28 cellular contexts compared by ENCODE assay signal in the genomic region with DNA sequence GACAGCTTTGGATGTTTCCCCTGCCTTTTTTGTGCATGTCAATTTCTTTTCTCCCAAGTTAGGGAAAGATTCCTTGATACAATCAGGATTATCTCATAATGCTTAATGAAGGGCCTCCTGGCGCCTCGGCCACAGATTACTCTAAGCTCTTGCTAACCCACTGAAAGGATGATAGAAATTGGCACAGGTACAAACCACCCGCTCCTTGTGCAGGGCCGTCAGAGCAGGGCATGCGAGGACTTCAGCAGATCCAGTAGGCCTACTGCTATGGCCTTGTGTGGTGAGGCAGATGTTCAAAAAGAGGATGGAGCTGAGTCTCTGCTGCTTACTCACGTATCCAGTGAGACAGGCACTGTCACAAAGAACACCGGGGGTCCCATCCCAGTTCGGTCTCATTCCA.
"Had no signal": no experiment of that assay in that cellular context is flagged by ENCODE, and none has a peak within 500 bp of the region (broad histone marks: within the 10 kb centered on the region; RNA-seq: fewer than 3 reads in every experiment).

No MANE protein-coding gene starts in this region.

- H3K27me3 ChIP-seq: right lobe of liver had no signal

- ATAC-seq: activated CD4-positive, alpha-beta T cell treated with anti-CD3 and anti-CD28 coated beads for 36 hours; activated naive CD4-positive, alpha-beta T cell treated with anti-CD3 and anti-CD28 coated beads, Interleukin-2, amount 50 U/mL, for 72 hours; activated T-cell treated with anti-CD3 and anti-CD28 coated beads, Interleukin-2, amount 50 U/mL, for 72 hours; esophagus mucosa; right lobe of liver; stimulated activated memory B cell treated with anti-CD40 and anti-IgM and Interleukin-4, amounts not matched to agents 10 μg/mL and 1 μg/mL and 100 μg/mL, for 72 hours; stimulated activated naive CD8-positive, alpha-beta T cell treated with anti-CD3 and anti-CD28 coated beads, Interleukin-15, amount 100 ng/mL, for 72 hours had no signal

- H3K9me3 Mint-ChIP-seq: activated naive CD4-positive, alpha-beta T cell treated with anti-CD3 and anti-CD28 coated beads, Interleukin-2, amount 50 U/mL, for 72 hours; activated T-cell treated with anti-CD3 and anti-CD28 coated beads, Interleukin-2, amount 50 U/mL, for 72 hours; central memory CD8-positive, alpha-beta T cell; dendritic cell treated with granulocyte-macrophage colony-stimulating factor and Interleukin-4, amounts not matched to agents 40 ng/mL and 50 ng/mL, for 4 days; endodermal cell; mesothelial cell of epicardium; naive B cell; nephron progenitor cell; stimulated activated memory B cell treated with anti-CD40 and anti-IgM and Interleukin-4, amounts not matched to agents 10 μg/mL and 1 μg/mL and 100 μg/mL, for 72 hours; stimulated activated naive CD8-positive, alpha-beta T cell treated with anti-CD3 and anti-CD28 coated beads, Interleukin-15, amount 100 ng/mL, for 72 hours; T-helper 2 cell treated with Interferon-gamma antibody and Interleukin-4, amounts not matched to agents 5 μg/mL and 100 μg/mL, for 36 hours had no signal

- H3K4me1 Mint-ChIP-seq: activated CD4-positive, alpha-beta T cell treated with anti-CD3 and anti-CD28 coated beads for 36 hours; central memory CD8-positive, alpha-beta T cell; endodermal cell had no signal

- H3K36me3 ChIP-seq: neutrophil, right lobe of liver, tibial artery had no signal

- H3K4me1 ChIP-seq: right lobe of liver, tibial artery had no signal

- H3K27ac ChIP-seq: neutrophil, right lobe of liver, skin epidermis, tibial artery had no signal

- H3K27ac Mint-ChIP-seq: activated CD4-positive, alpha-beta T cell treated with anti-CD3 and anti-CD28 coated beads for 36 hours; activated naive CD4-positive, alpha-beta T cell treated with anti-CD3 and anti-CD28 coated beads, Interleukin-2, amount 50 U/mL, for 72 hours; activated T-cell treated with anti-CD3 and anti-CD28 coated beads, Interleukin-2, amount 50 U/mL, for 72 hours; dendritic cell treated with granulocyte-macrophage colony-stimulating factor and Interleukin-4, amounts not matched to agents 40 ng/mL and 50 ng/mL, for 4 days; endodermal cell; mesothelial cell of epicardium; nephron progenitor cell; stimulated activated memory B cell treated with anti-CD40 and anti-IgM and Interleukin-4, amounts not matched to agents 10 μg/mL and 1 μg/mL and 100 μg/mL, for 72 hours; stimulated activated naive CD8-positive, alpha-beta T cell treated with anti-CD3 and anti-CD28 coated beads, Interleukin-15, amount 100 ng/mL, for 72 hours; T-helper 2 cell treated with Interferon-gamma antibody and Interleukin-4, amounts not matched to agents 5 μg/mL and 100 μg/mL, for 36 hours had no signal

- H3K9me3 ChIP-seq: neutrophil, right lobe of liver, tibial artery had no signal

- H3K36me3 Mint-ChIP-seq: activated naive CD4-positive, alpha-beta T cell treated with anti-CD3 and anti-CD28 coated beads, Interleukin-2, amount 50 U/mL, for 72 hours; mesothelial cell of epicardium; naive B cell; stimulated activated memory B cell treated with anti-CD40 and anti-IgM and Interleukin-4, amounts not matched to agents 10 μg/mL and 1 μg/mL and 100 μg/mL, for 72 hours had no signal

- H3K4me3 ChIP-seq: right lobe of liver, skin epidermis, tibial artery had no signal

- DNase-seq: activated CD4-positive, alpha-beta T cell treated with anti-CD3 and anti-CD28 coated beads for 36 hours; activated CD4-positive, alpha-beta T cell treated with anti-CD3 and anti-CD28 coated beads, Interleukin-2, amount 50 U/mL, for 4 hours; activated CD4-positive, CD25-positive, alpha-beta regulatory T cell; activated naive CD4-positive, alpha-beta T cell; activated T-cell treated with anti-CD3 and anti-CD28 coated beads for 4 hours; activated T-cell treated with anti-CD3 and anti-CD28 coated beads, Interleukin-2, amount 50 U/mL, for 72 hours; anterior cingulate cortex; endodermal cell; foreskin fibroblast; head of caudate nucleus; hippocampal formation; left cardiac atrium; mammary epithelial cell; naive B cell; nephron progenitor cell; right lobe of liver; stimulated activated CD4-positive, alpha-beta T cell treated with anti-CD3 and anti-CD28 coated beads, Interleukin-4, amount 100 ng/mL, for 24 hours; stimulated activated naive CD8-positive, alpha-beta T cell treated with anti-CD3 and anti-CD28 coated beads, Interleukin-15, amount 100 ng/mL, for 72 hours; tibial artery had no signal

- H3K4me3 Mint-ChIP-seq: activated CD4-positive, alpha-beta T cell treated with anti-CD3 and anti-CD28 coated beads for 36 hours; activated T-cell treated with anti-CD3 and anti-CD28 coated beads, Interleukin-2, amount 50 U/mL, for 72 hours; central memory CD8-positive, alpha-beta T cell; dendritic cell treated with granulocyte-macrophage colony-stimulating factor and Interleukin-4, amounts not matched to agents 40 ng/mL and 50 ng/mL, for 4 days; endodermal cell; mesothelial cell of epicardium; naive B cell; nephron progenitor cell; stimulated activated memory B cell treated with anti-CD40 and anti-IgM and Interleukin-4, amounts not matched to agents 10 μg/mL and 1 μg/mL and 100 μg/mL, for 72 hours; stimulated activated naive CD8-positive, alpha-beta T cell treated with anti-CD3 and anti-CD28 coated beads, Interleukin-15, amount 100 ng/mL, for 72 hours; T-helper 2 cell treated with Interferon-gamma antibody and Interleukin-4, amounts not matched to agents 5 μg/mL and 100 μg/mL, for 36 hours had no signal
